25 cellular contexts compared by ENCODE assay signal in the genomic region with DNA sequence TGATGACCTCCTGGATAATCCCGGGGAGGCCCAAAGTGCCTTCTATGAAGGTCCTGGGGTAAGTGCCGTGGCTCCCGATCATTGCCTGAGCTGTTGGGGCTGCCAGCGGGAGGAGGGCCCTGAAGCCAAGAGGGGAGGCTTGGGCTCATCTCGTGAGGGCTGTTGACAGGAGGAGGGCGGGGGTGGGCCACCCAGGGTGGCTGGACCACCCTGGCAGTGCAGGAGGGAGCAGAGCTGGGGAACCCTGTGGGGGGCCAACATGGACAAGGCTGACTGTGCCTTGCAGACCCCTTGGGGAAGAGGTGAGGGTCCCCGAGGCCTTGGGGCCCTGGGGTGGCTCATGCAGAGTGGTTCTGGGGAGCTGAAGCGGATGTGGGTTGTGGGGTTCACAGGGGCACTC. TPM values are rescaled to one million over a fixed set of nuclear protein-coding genes. Genes with fewer than 3 reads are reported as not detected.
DNase-seq lines count a peak whose midpoint lies in the region; ATAC-seq, FAIRE-seq and TF ChIP-seq lines count a peak whose summit lies in the region.
"Had no signal": no experiment of that assay in that cellular context is flagged by ENCODE, and none has a peak within 500 bp of the region (broad histone marks: within the 10 kb centered on the region; RNA-seq: fewer than 3 reads in every experiment).

No MANE protein-coding gene starts in this region.

- H3K27ac Mint-ChIP-seq in activated naive CD4-positive, alpha-beta T cell treated with anti-CD3 and anti-CD28 coated beads, Interleukin-2, amount 50 U/mL, for 72 hours: peak overlapping the region; percentile 16 to 74
- peak overlapping the region in 1 of 2 donors; percentile 77 for H3K27ac Mint-ChIP-seq in stimulated activated naive CD8-positive, alpha-beta T cell treated with anti-CD3 and anti-CD28 coated beads, Interleukin-15, amount 100 ng/mL, for 72 hours
- H3K27ac Mint-ChIP-seq: HFFc6 had no signal

- no peak overlapping the region for H3K4me2 ChIP-seq in H1 (ENCODE audit: insufficient read depth in 1 of 2, low read depth in 2 of 2, low read length in 2 of 2)
- H3K4me2 ChIP-seq: A549 had no signal

- H3K4me3 ChIP-seq in H7 (ENCODE audit: insufficient read depth, low read depth, low read length) (no peak overlapping the region), H1 (ENCODE audit: extremely low read depth in 1 of 4, insufficient read depth in 2 of 4, low read depth in 3 of 4, low read length in 4 of 4) (no peak overlapping the region), gastrocnemius medialis (no peak overlapping the region)
- H3K4me3 ChIP-seq: A549 had no signal

- H3K9ac ChIP-seq in H1 (replicated peaks in 1 of 4; ENCODE audit: extremely low read depth in 1 of 4, low read depth in 3 of 4, low read length in 3 of 4): no peak overlapping the region

- H3K4me1 Mint-ChIP-seq in stimulated activated naive CD8-positive, alpha-beta T cell treated with anti-CD3 and anti-CD28 coated beads, Interleukin-15, amount 100 ng/mL, for 72 hours: no peaks in the 10 kb centered on the region
- H3K4me1 Mint-ChIP-seq: H9 had no signal

- H2BK120ac ChIP-seq in H1 (replicated peaks; ENCODE audit: low read depth, low read length): no peak overlapping the region

- no peak overlapping the region for H2AK5ac ChIP-seq in H1 (ENCODE audit: low read depth, low read length)

- no peak overlapping the region for H2BK15ac ChIP-seq in H1 (ENCODE audit: low read length)

- no peaks in the 10 kb centered on the region for H3K27me3 Mint-ChIP-seq in stimulated activated naive CD8-positive, alpha-beta T cell treated with anti-CD3 and anti-CD28 coated beads, Interleukin-15, amount 100 ng/mL, for 72 hours
- H3K27me3 Mint-ChIP-seq: CD4-positive, alpha-beta memory T cell had no signal

- peaks cover 3 to 11% of the 10 kb centered on the region in 2 experiments for H4K20me1 ChIP-seq in H1 (replicated peaks in 1 of 2; ENCODE audit: control insufficient read depth in 1 of 2, insufficient read depth in 2 of 2, low read length in 2 of 2)

- intact Hi-C loops in gastrocnemius medialis (cut with DNase I; ENCODE audit: low total_unique reads): loop anchor here (10.0 kb wide), 1 partner anchor 701 kb away; no protein-coding TSS in a partner anchor

- no peak overlapping the region for H2BK12ac ChIP-seq in H1 (ENCODE audit: low read depth, low read length)

- TF ChIP-seq RAD21 in H1 (IDR thresholded peaks at IDR 0.05 in 1 of 2, conservative IDR thresholded peaks at IDR 0.05 in 1 of 2; ENCODE audit: low read depth in 2 of 2, low read length in 2 of 2): no peak

- H4K5ac ChIP-seq in H1 (ENCODE audit: insufficient read length, low read depth, low read length): no peak overlapping the region

- in situ Hi-C loops in gastrocnemius medialis (cut with MboI; ENCODE audit: low sequenced_read_pairs in 4 of 4): no loop called here

- H3K36me3 ChIP-seq in H7 (replicated peaks; ENCODE audit: control insufficient read depth, insufficient read depth, low read length): peaks cover 10% of the 10 kb centered on the region
- peaks cover 2 to 41% (median 15%) of the 10 kb centered on the region in 4 experiments; a peak in 5 of 8 replicates for H3K36me3 ChIP-seq in H1 (ENCODE audit: control insufficient read depth in 2 of 4, insufficient read depth in 4 of 4, low read length in 3 of 4)
- H3K36me3 ChIP-seq in gastrocnemius medialis: peaks cover 0 to 36% of the 10 kb centered on the region in 2 donors

- no peak overlapping the region for H3K23ac ChIP-seq in H1 (ENCODE audit: insufficient read length)

- no peak for ATAC-seq in activated naive CD4-positive, alpha-beta T cell treated with anti-CD3 and anti-CD28 coated beads, Interleukin-2, amount 50 U/mL, for 72 hours
- ATAC-seq in gastrocnemius medialis: no peak
- ATAC-seq in HG03108 (IDR thresholded peaks at IDR 0.05; ENCODE audit: unreplicated experiment): no peak
- ATAC-seq in stimulated activated naive CD8-positive, alpha-beta T cell treated with anti-CD3 and anti-CD28 coated beads, Interleukin-15, amount 100 ng/mL, for 72 hours: no peak
- ATAC-seq: A549, HCT116 had no signal

- no peak overlapping the region for H4K91ac ChIP-seq in H1 (replicated peaks; ENCODE audit: insufficient read length, low read length)

- H3K4me1 ChIP-seq in H1 (replicated peaks in 1 of 4; ENCODE audit: control insufficient read depth in 3 of 4, insufficient read depth in 4 of 4, low read length in 3 of 4): 0 out of 7 replicates have a peak, but pooled peaks cover 0 to 2% (median 0%) of the 10 kb centered on the region in 4 experiments
- peaks cover 0 to 4% of the 10 kb centered on the region in 2 donors for H3K4me1 ChIP-seq in gastrocnemius medialis
- H3K4me1 ChIP-seq: A549 had no signal

- H3K4ac ChIP-seq in H1 (replicated peaks; ENCODE audit: insufficient read length, low read depth, low read length): no peak overlapping the region

- no peak overlapping the region for H3K14ac ChIP-seq in H1 (ENCODE audit: insufficient read length)

- CTCF ChIA-PET in H1 (lab: Charles Lee; ENCODE audit: partially characterized antibody): interaction anchor here (0.6 to 1.4 kb wide), 5 partner anchors 12 to 160 kb away, joined by 3 read pairs; no protein-coding TSS in a partner anchor

- no peak overlapping the region for H3K18ac ChIP-seq in H1 (ENCODE audit: extremely low read depth, low read length)

- H3K27ac ChIP-seq in H1 (ENCODE audit: low read depth, low read length) (no peak overlapping the region), gastrocnemius medialis (peak overlapping the region; percentile 61 to 85 (median 71))
- H3K27ac ChIP-seq: A549 had no signal

- H2BK5ac ChIP-seq in H1 (ENCODE audit: low read depth, low read length): no peak overlapping the region

- no peak overlapping the region for H3K4me3 Mint-ChIP-seq in stimulated activated naive CD8-positive, alpha-beta T cell treated with anti-CD3 and anti-CD28 coated beads, Interleukin-15, amount 100 ng/mL, for 72 hours
- H3K4me3 Mint-ChIP-seq: CD4-positive, alpha-beta memory T cell; HFFc6 had no signal

- no peak for TF ChIP-seq POLR2A in H1 (IDR thresholded peaks at IDR 0.05; ENCODE audit: control extremely low read depth in 1 of 2, low read depth in 2 of 2, low read length in 2 of 2)
- TF ChIP-seq POLR2A in gastrocnemius medialis (IDR thresholded peaks at IDR 0.05): no peak

- POLR2A ChIA-PET in H1 (lab: Charles Lee; ENCODE audit: partially characterized antibody): interaction anchor here (1.7 kb wide), 1 partner anchor 8 kb away, joined by 6 read pairs; no protein-coding TSS in a partner anchor

- H3K79me1 ChIP-seq in H1 (ENCODE audit: low read depth, low read length): peaks cover 8% of the 10 kb centered on the region

- no peak overlapping the region for H2BK20ac ChIP-seq in H1 (ENCODE audit: low read length)

- no peak for FAIRE-seq in H1 (lab: Jason Lieb, UNC)
- FAIRE-seq: A549, GM12891, GM18507 had no signal

- no peaks in the 10 kb centered on the region for H3K27me3 ChIP-seq in H7 (ENCODE audit: control insufficient read depth, insufficient read depth, low read length)
- H3K27me3 ChIP-seq in H1 (replicated peaks in 1 of 4; ENCODE audit: control insufficient read depth in 3 of 4, extremely low read depth in 1 of 4, insufficient read depth in 3 of 4, low read length in 3 of 4): no peaks in the 10 kb centered on the region
- no peaks in the 10 kb centered on the region for H3K27me3 ChIP-seq in gastrocnemius medialis

- H3K9me3 ChIP-seq in H1 (ENCODE audit: insufficient read depth in 2 of 2, low read depth in 1 of 2, low read length in 1 of 2): no peaks in the 10 kb centered on the region; a peak in 1 of 4 replicates
- H3K9me3 ChIP-seq in gastrocnemius medialis: no peaks in the 10 kb centered on the region
- H3K9me3 ChIP-seq: A549 had no signal

- no peak for DNase-seq in activated naive CD4-positive, alpha-beta T cell treated with anti-CD3 and anti-CD28 coated beads, Interleukin-2, amount 50 U/mL, for 72 hours (ENCODE audit: low spot score in 2 of 2)
- no peak for DNase-seq in activated naive CD4-positive, alpha-beta T cell (lab: John Stamatoyannopoulos, UW)
- peak; percentile 48 for DNase-seq in H7
- no peak for DNase-seq in H1 (ENCODE audit: low read depth in 1 of 2, low spot score in 2 of 2)
- no peak for DNase-seq in gastrocnemius medialis
- DNase-seq in stimulated activated naive CD8-positive, alpha-beta T cell treated with anti-CD3 and anti-CD28 coated beads, Interleukin-15, amount 100 ng/mL, for 72 hours: no peak
- DNase-seq in foreskin melanocyte: no peak
- DNase-seq: 8988T; ACHN; C1 segment of cervical spinal cord; Calu3; CD4-positive, alpha-beta memory T cell; COR-L47; DMS53; DMS79 treated with DMSO at 0.1 percent for 48 hours; GF-D8; GOT3; H9; HFFc6 had no signal

- TF ChIP-seq CTCF in H1 (IDR thresholded peaks at IDR 0.05; ENCODE audit: control extremely low read depth in 1 of 3, insufficient read depth in 1 of 3, low read depth in 1 of 3, low read length in 3 of 3) (no peak), gastrocnemius medialis (IDR thresholded peaks at IDR 0.05 in 4 of 5, conservative IDR thresholded peaks at IDR 0.05 in 1 of 5) (no peak)

- peaks cover 13% of the 10 kb centered on the region; the same call in 1 of the 2 replicates for H3K23me2 ChIP-seq in H1 (ENCODE audit: low read depth, low read length)

- TF ChIP-seq EP300 in H1 (IDR thresholded peaks at IDR 0.05; ENCODE audit: borderline replicate concordance in 1 of 2, low read depth in 2 of 2, low read length in 2 of 2): no peak

- H2AFZ ChIP-seq in H1 (ENCODE audit: low read length): no peak overlapping the region

- 96% methylated on average over 5 of the region's 8 CpGs; no CpG with 5 or more reads in 1 of the 2 experiments for WGBS in H1 (ENCODE audit: extremely low coverage in 1 of 2, insufficient coverage in 1 of 2, insufficient read length in 1 of 2, insufficient replicate concordance in 2 of 2, low coverage in 1 of 2, low lambda C conversion rate in 2 of 2, missing lambda C conversion rate in 1 of 2), 2 experiments

- H3K79me2 ChIP-seq in H1 (ENCODE audit: control insufficient read depth in 1 of 2, insufficient read depth in 2 of 2, low read length in 2 of 2): no peaks in the 10 kb centered on the region

- no peak overlapping the region for H3K56ac ChIP-seq in H1 (replicated peaks; ENCODE audit: insufficient read length, low read depth, low read length)

- H3K36me3 Mint-ChIP-seq in activated naive CD4-positive, alpha-beta T cell treated with anti-CD3 and anti-CD28 coated beads, Interleukin-2, amount 50 U/mL, for 72 hours: no peaks in the 10 kb centered on the region

- peak overlapping the region; percentile 60; the same call in 1 of the 2 replicates for H4K8ac ChIP-seq in H1 (ENCODE audit: extremely low read depth, insufficient read depth, low read length)

- no peaks in the 10 kb centered on the region for H3K9me3 Mint-ChIP-seq in activated naive CD4-positive, alpha-beta T cell treated with anti-CD3 and anti-CD28 coated beads, Interleukin-2, amount 50 U/mL, for 72 hours
- H3K9me3 Mint-ChIP-seq in stimulated activated naive CD8-positive, alpha-beta T cell treated with anti-CD3 and anti-CD28 coated beads, Interleukin-15, amount 100 ng/mL, for 72 hours: peaks cover 0 to 5% of the 10 kb centered on the region in 2 donors
- H3K9me3 Mint-ChIP-seq: CD4-positive, alpha-beta memory T cell; H9; HFFc6 had no signal

RNA-seq across cellular contexts. Expression of gene EHD2, which starts 37.4 kb away (rescaled TPM):
- total RNA-seq in activated naive CD4-positive, alpha-beta T cell treated with anti-CD3 and anti-CD28 coated beads, Interleukin-2, amount 50 U/mL, for 72 hours: 1 to 10 TPM; 1.1 to 2.0 TPM
- total RNA-seq in H7 (2014; rRNA removed; shearing (Covaris generic)): 6.2 and 7.5 TPM in 2 replicates
- total RNA-seq in H1 (2021; fragmentation: NEBNext Ultra II Directional; extraction: Animal tissue kit (Norgen Biotek cat#: 25700)): 13.0 and 14.3 TPM in 2 replicates
- polyA plus RNA-seq in H1 (2011; rRNA removed): 4.5 and 12.4 TPM in 2 replicates
- polyA plus RNA-seq in H1 (2011; cell fraction: cytosol; rRNA removed): 4.1 TPM
- 5.8 TPM for polyA plus RNA-seq in H1 (2011; cell fraction: nucleus; rRNA removed)
- 9.5 to 14.8 TPM (median 12.7 TPM) in 4 replicates for polyA plus RNA-seq in H1 (2012, experiment 1 of 2)
- 12.0 TPM for polyA plus RNA-seq in H1 (2012, experiment 2 of 2)
- polyA plus RNA-seq in H1 (2013, experiment 1 of 2): 9.9 TPM
- polyA plus RNA-seq in H1 (2013, experiment 2 of 2): 9.4 TPM
- 4.0 and 4.8 TPM in 2 replicates for polyA minus RNA-seq in H1 (2011; rRNA and poly(A)+ RNA removed)
- 10.6 TPM for polyA minus RNA-seq in H1 (2011; cell fraction: cytosol; rRNA and poly(A)+ RNA removed)
- 5.7 TPM for polyA minus RNA-seq in H1 (2011; cell fraction: nucleus; rRNA and poly(A)+ RNA removed)
- 10 to 100 TPM; 10.9 to 46.6 (median 33.8) TPM for total RNA-seq in gastrocnemius medialis
- total RNA-seq: CD4-positive, alpha-beta memory T cell; G401 had no signal
- polyA plus RNA-seq: CD4-positive, alpha-beta memory T cell had no signal
